In genomic region chr2:174846218-174846617, GRCh38 we compare ENCODE assay signal across 15 cellular contexts.
DNase-seq lines count a peak whose midpoint lies in the region; ATAC-seq and TF ChIP-seq lines count a peak whose summit lies in the region.
"Had no signal": no experiment of that assay in that cellular context is flagged by ENCODE, and none has a peak within 500 bp of the region (broad histone marks: within the 10 kb centered on the region; RNA-seq: fewer than 3 reads in every experiment).

No MANE protein-coding gene starts in this region.

- peak overlapping the region; percentile 42; the same call in 1 of the 2 replicates for H3K4ac ChIP-seq in IMR-90 (ENCODE audit: low read depth, low read length)

- no peaks in the 10 kb centered on the region for H3K9me3 ChIP-seq in IMR-90 (ENCODE audit: control insufficient read depth, insufficient read depth, low read length)
- no peaks in the 10 kb centered on the region for H3K9me3 ChIP-seq in mammary epithelial cell (replicated peaks; ENCODE audit: insufficient read depth, low read length)
- H3K9me3 ChIP-seq: Caco-2 had no signal

- H3K4me1 Mint-ChIP-seq in mesothelial cell of epicardium: peaks cover 38% of the 10 kb centered on the region
- H3K4me1 Mint-ChIP-seq: naive B cell had no signal

- H2BK20ac ChIP-seq in IMR-90 (ENCODE audit: low read depth, low read length): peak overlapping the region; percentile 60

- H3K79me2 ChIP-seq in mammary epithelial cell (ENCODE audit: insufficient read depth, low read length): peaks cover 6% of the 10 kb centered on the region

- in situ Hi-C loops in IMR-90 (cut with MboI; ENCODE audit: low sequenced_read_pairs): no loop called here
- in situ Hi-C loops in mammary epithelial cell (cut with MboI; ENCODE audit: low sequenced_read_pairs in 2 of 2): no loop called here

- H3K79me1 ChIP-seq in IMR-90 (ENCODE audit: low read depth in 1 of 2, low read length in 2 of 2): peaks cover 6 to 25% of the 10 kb centered on the region in 2 experiments

- no peaks in the 10 kb centered on the region for H3K36me3 Mint-ChIP-seq in mesothelial cell of epicardium
- H3K36me3 Mint-ChIP-seq: naive B cell had no signal

- H2AK5ac ChIP-seq in IMR-90 (ENCODE audit: low read depth, low read length): peak overlapping the region; percentile 85; the same call in 1 of the 2 replicates

- WGBS in IMR-90 (ENCODE audit: extremely low coverage in 2 of 2, insufficient read length in 1 of 2), 2 experiments: no CpG with 5 or more reads among the region's 1 CpG
- 100% methylated on average over 1 of the region's 1 CpG for WGBS in mammary epithelial cell (ENCODE audit: low coverage, missing lambda C conversion rate)

- H3K4me3 ChIP-seq in BJ (ENCODE audit: low read depth, low read length): peak overlapping the region; percentile 49
- H3K4me3 ChIP-seq in IMR-90 (ENCODE audit: insufficient read depth, low read depth, low read length): peak overlapping the region; percentile 65
- H3K4me3 ChIP-seq in mammary epithelial cell (replicated peaks in 1 of 3; ENCODE audit: insufficient read depth in 1 of 3, low read depth in 2 of 3, low read length in 3 of 3): peak overlapping the region; percentile 33 to 90 (median 62)

- H3K56ac ChIP-seq in IMR-90 (ENCODE audit: extremely low read depth, insufficient read depth, low read length): peak overlapping the region; percentile 56; the same call in 1 of the 2 replicates

- H3K36me3 ChIP-seq in BJ (ENCODE audit: control insufficient read depth, insufficient read depth, low read length) (no peaks in the 10 kb centered on the region), IMR-90 (ENCODE audit: control insufficient read depth, insufficient read depth, low read length) (no peaks in the 10 kb centered on the region), mammary epithelial cell (ENCODE audit: insufficient read depth, low read length) (no peaks in the 10 kb centered on the region)

- H3K4me3 Mint-ChIP-seq in mesothelial cell of epicardium: peak overlapping the region; percentile 57
- H3K4me3 Mint-ChIP-seq: activated T-helper 1 cell treated with anti-CD3 and anti-CD28 coated beads, Interleukin-12 subunit alpha, Interleukin-12 subunit beta, Interleukin-2, Interleukin-4 antibody, amounts not matched to agents 30 ng/mL and 10 ng/mL and 1 ng/mL, durations not matched to agents 14 hours and 24 hours and 36 hours had no signal

- peak overlapping the region; percentile 89 for H2BK5ac ChIP-seq in IMR-90 (ENCODE audit: low read depth, low read length, poor library complexity, severe bottlenecking)

- POLR2A ChIA-PET in BJ (lab: Charles Lee) (no interaction called here), IMR-90 (lab: Charles Lee; ENCODE audit: unreplicated experiment) (no interaction called here)

- peak overlapping the region; percentile 91; the same call in 1 of the 2 replicates for H4K5ac ChIP-seq in IMR-90 (ENCODE audit: low read depth, low read length)

- no peaks in the 10 kb centered on the region for H3K27me3 Mint-ChIP-seq in mesothelial cell of epicardium (ENCODE audit: low read depth)

- CTCF ChIA-PET in BJ (lab: Yijun Ruan, JAX): interaction anchor here (1.1 to 2.3 kb wide), 4 partner anchors 9 to 145 kb away, joined by 3 to 8 read pairs (median 4); no protein-coding TSS in a partner anchor
- CTCF ChIA-PET in IMR-90 (lab: Yijun Ruan, JAX): no interaction called here
- CTCF ChIA-PET in mammary epithelial cell (lab: Charles Lee; ENCODE audit: low non-redundant PET): no interaction called here

- peak; percentile 36; the same call in 1 of the 2 replicates for ATAC-seq in IMR-90 (ENCODE audit: low read depth)
- no peak for ATAC-seq in HG03460 (IDR thresholded peaks at IDR 0.05; ENCODE audit: unreplicated experiment)
- ATAC-seq in HG03280 (IDR thresholded peaks at IDR 0.05; ENCODE audit: unreplicated experiment): no peak
- ATAC-seq: HepG2 had no signal

- H3K27me3 ChIP-seq in BJ (ENCODE audit: control insufficient read depth, insufficient read depth, low read length) (no peaks in the 10 kb centered on the region), IMR-90 (ENCODE audit: control insufficient read depth, insufficient read depth, low read length) (no peaks in the 10 kb centered on the region), mammary epithelial cell (ENCODE audit: insufficient read depth, low read length) (no peaks in the 10 kb centered on the region)

- H3K9me3 Mint-ChIP-seq in mesothelial cell of epicardium: no peaks in the 10 kb centered on the region
- H3K9me3 Mint-ChIP-seq: activated T-helper 1 cell treated with anti-CD3 and anti-CD28 coated beads, Interleukin-12 subunit alpha, Interleukin-12 subunit beta, Interleukin-2, Interleukin-4 antibody, amounts not matched to agents 30 ng/mL and 10 ng/mL and 1 ng/mL, durations not matched to agents 14 hours and 24 hours and 36 hours; naive B cell had no signal

- H3K4me2 ChIP-seq in IMR-90 (ENCODE audit: low read depth, low read length) (peak overlapping the region; percentile 83), mammary epithelial cell (ENCODE audit: insufficient read depth, low read depth, low read length) (peak overlapping the region; percentile 99)

- peak; percentile 9 for DNase-seq in BJ (ENCODE audit: low read depth)
- DNase-seq in IMR-90: no peak
- DNase-seq in mammary epithelial cell: peak; percentile 4
- no peak for DNase-seq in mesothelial cell of epicardium (ENCODE audit: low spot score in 2 of 2, unreplicated experiment in 2 of 2)
- no peak for DNase-seq in activated naive CD4-positive, alpha-beta T cell treated with Interleukin-2 at 50 U/mL for 16 hours
- no peak for DNase-seq in NCI-H748 treated with DMSO at 0.1 percent for 48 hours (lab: John Stamatoyannopoulos, UW)
- DNase-seq: Caco-2; naive B cell; NCI-H187; stimulated activated CD4-positive, alpha-beta T cell treated with anti-CD3 and anti-CD28 coated beads, Interleukin-15, amount 100 ng/mL, for 24 hours; stimulated activated naive CD4-positive, alpha-beta T cell treated with Interleukin-2 at 50 U/mL for 16 hours had no signal

- H4K91ac ChIP-seq in IMR-90 (ENCODE audit: insufficient read depth, low read depth, low read length): peak overlapping the region; percentile 16; the same call in 1 of the 2 replicates

- 0 out of 3 replicates have a peak overlapping the region, but pooled peaks have one; percentile 17 for H2BK15ac ChIP-seq in IMR-90 (ENCODE audit: low read depth, low read length)

- peak overlapping the region; percentile 78 for H2BK120ac ChIP-seq in IMR-90 (ENCODE audit: low read depth, low read length)

- H2AK9ac ChIP-seq in IMR-90 (replicated peaks; ENCODE audit: low read depth, low read length, poor library complexity): no peak overlapping the region

- H3K9me1 ChIP-seq in IMR-90 (ENCODE audit: insufficient read depth, low read length): peaks cover 8% of the 10 kb centered on the region

- no peak for TF ChIP-seq POLR2A in IMR-90 (IDR thresholded peaks at IDR 0.05; ENCODE audit: low read depth, low read length)

- intact Hi-C loops in IMR-90 (cut with micrococcal nuclease) (loop anchor here (2.0 to 5.0 kb wide), 4 partner anchors 41 to 144 kb away; no protein-coding TSS in a partner anchor), mammary epithelial cell (cut with micrococcal nuclease) (no loop called here)

- H3K14ac ChIP-seq in IMR-90 (replicated peaks; ENCODE audit: low read depth, low read length): peak overlapping the region; percentile 85; the same call in 1 of the 2 replicates

- dilution Hi-C loops in IMR-90 (cut with HindIII; ENCODE audit: low sequenced_read_pairs, unreplicated experiment): no loop called here
- dilution Hi-C loops in mammary epithelial cell (cut with HindIII; ENCODE audit: low sequenced_read_pairs): no loop called here

- peak overlapping the region; percentile 98 for H3K18ac ChIP-seq in IMR-90 (ENCODE audit: low read depth, low read length)

- H2AFZ ChIP-seq in IMR-90 (replicated peaks; ENCODE audit: low read length, poor library complexity) (no peak overlapping the region), mammary epithelial cell (ENCODE audit: low read depth, low read length) (peak overlapping the region; percentile 70)

- H3K23ac ChIP-seq in IMR-90 (ENCODE audit: low read depth, low read length): peak overlapping the region; percentile 77; the same call in 1 of the 2 replicates

- TF ChIP-seq RAD21 in IMR-90 (IDR thresholded peaks at IDR 0.05; ENCODE audit: low read length): no peak

- H4K8ac ChIP-seq in IMR-90 (ENCODE audit: low read depth in 2 of 2, low read length in 2 of 2): peak overlapping the region in 1 of 2 experiments; percentile 37; a peak in 2 of 4 replicates

- H3K9ac ChIP-seq in IMR-90 (ENCODE audit: low read depth, low read length) (peak overlapping the region; percentile 88), mammary epithelial cell (ENCODE audit: insufficient read depth, low read length) (peak overlapping the region; percentile 73)

- TF ChIP-seq CTCF in BJ (IDR thresholded peaks at IDR 0.05; ENCODE audit: insufficient read depth, low read depth, low read length) (no peak), IMR-90 (conservative IDR thresholded peaks at IDR 0.05; ENCODE audit: low read depth, low read length) (no peak), mammary epithelial cell (conservative IDR thresholded peaks at IDR 0.05 in 1 of 2, IDR thresholded peaks at IDR 0.05 in 1 of 2; ENCODE audit: extremely low read depth in 1 of 2, insufficient read depth in 1 of 2, low read depth in 1 of 2, low read length in 2 of 2) (no peak), mesothelial cell of epicardium (IDR thresholded peaks at IDR 0.05; ENCODE audit: unreplicated experiment) (no peak)

- H3K27ac ChIP-seq in IMR-90 (ENCODE audit: insufficient read depth, low read length) (peak overlapping the region; percentile 88), mammary epithelial cell (ENCODE audit: insufficient read depth, low read depth, low read length) (peak overlapping the region; percentile 65)

- BruUV-seq in IMR-90 (replicated peaks; lab: Mats Ljungman, UMichigan) (no TSS peak), mammary epithelial cell (replicated peaks; lab: Mats Ljungman, UMichigan) (no TSS peak)

- H3K4me1 ChIP-seq in IMR-90 (ENCODE audit: control insufficient read depth, insufficient read depth, low read length) (peaks cover 6% of the 10 kb centered on the region), mammary epithelial cell (ENCODE audit: insufficient read depth, low read length) (peaks cover 7% of the 10 kb centered on the region)
- H3K4me1 ChIP-seq: Caco-2 had no signal

- no peaks in the 10 kb centered on the region for H4K20me1 ChIP-seq in IMR-90 (ENCODE audit: insufficient read depth, low read length)
- H4K20me1 ChIP-seq in mammary epithelial cell (ENCODE audit: insufficient read depth, low read length): no peaks in the 10 kb centered on the region

- peak overlapping the region; percentile 71 for H3K27ac Mint-ChIP-seq in mesothelial cell of epicardium
- H3K27ac Mint-ChIP-seq: activated T-helper 1 cell treated with anti-CD3 and anti-CD28 coated beads, Interleukin-12 subunit alpha, Interleukin-12 subunit beta, Interleukin-2, Interleukin-4 antibody, amounts not matched to agents 30 ng/mL and 10 ng/mL and 1 ng/mL, durations not matched to agents 14 hours and 24 hours and 36 hours; naive B cell had no signal

TF ChIP-seq in IMR-90, 13 proteins besides CTCF, POLR2A, EP300 and RAD21 (continues in another document):
- TF ChIP-seq NFE2L2 (IDR thresholded peaks at IDR 0.05; ENCODE audit: low read depth, low read length) (no peak), MXI1 (IDR thresholded peaks at IDR 0.05; ENCODE audit: borderline replicate concordance, low read depth, low read length) (peak; percentile 20; the same call in 1 of the 2 replicates)

Comparison
In these comparisons a context has a peak if more than half of its experiments do, and no peak if none do; other contexts are left out.
1. DNase-seq: peak in BJ (single experiment) and mammary epithelial cell (single experiment); none in IMR-90 (single experiment), mesothelial cell of epicardium (0 of 2), activated naive CD4-positive, alpha-beta T cell treated with Interleukin-2 at 50 U/mL for 16 hours (single experiment) and NCI-H748 treated with DMSO at 0.1 percent for 48 hours (single experiment).
2. Peak in every context shown above with its lines, with median percentiles within 50 percentile points of each other: H3K4me3 ChIP-seq.